In genomic region chr7:66634816-66635215, GRCh38 we compare ENCODE assay signal across 18 cellular contexts. TPM values are rescaled to one million over a fixed set of nuclear protein-coding genes. Genes with fewer than 3 reads are reported as not detected.
A peak's percentile ranks its signal among the peaks of the same experiment; 100 is the strongest.
DNase-seq lines count a peak whose midpoint lies in the region; ATAC-seq, FAIRE-seq and TF ChIP-seq lines count a peak whose summit lies in the region.
"Had no signal": no experiment of that assay in that cellular context is flagged by ENCODE, and none has a peak within 500 bp of the region (broad histone marks: within the 10 kb centered on the region; RNA-seq: fewer than 3 reads in every experiment).

No MANE protein-coding gene starts in this region.

- no peak for FAIRE-seq in GM12878 (lab: Jason Lieb, UNC)
- FAIRE-seq: H1 had no signal

- peaks cover 9 to 18% of the 10 kb centered on the region in 2 experiments; a peak in 3 of 4 replicates for H3K36me3 ChIP-seq in GM12878 (ENCODE audit: control insufficient read depth in 2 of 2, insufficient read depth in 2 of 2, low read length in 1 of 2)
- H3K36me3 ChIP-seq: prostate gland had no signal

- POLR2A ChIA-PET in GM12878 (lab: Charles Lee): interaction anchor here (0.6 to 1.2 kb wide), 2 partner anchors 23 to 43 kb away, joined by 4 to 5 read pairs; no protein-coding TSS in a partner anchor

- no peak overlapping the region for H3K4me3 Mint-ChIP-seq in activated T-cell treated with anti-CD3 and anti-CD28 coated beads, Interleukin-2, amount 50 U/mL, for 24 hours
- H3K4me3 Mint-ChIP-seq in stimulated activated naive B cell treated with anti-CD40 and anti-IgM and Interleukin-4, amounts not matched to agents 10 μg/mL and 1 μg/mL and 100 μg/mL, for 72 hours: no peak overlapping the region
- H3K4me3 Mint-ChIP-seq: naive thymus-derived CD8-positive, alpha-beta T cell had no signal

- no peaks in the 10 kb centered on the region for H3K27me3 Mint-ChIP-seq in activated T-cell treated with anti-CD3 and anti-CD28 coated beads, Interleukin-2, amount 50 U/mL, for 24 hours
- no peaks in the 10 kb centered on the region for H3K27me3 Mint-ChIP-seq in stimulated activated naive B cell treated with anti-CD40 and anti-IgM and Interleukin-4, amounts not matched to agents 10 μg/mL and 1 μg/mL and 100 μg/mL, for 72 hours
- H3K27me3 Mint-ChIP-seq: naive thymus-derived CD8-positive, alpha-beta T cell had no signal

- no peaks in the 10 kb centered on the region for H3K27me3 ChIP-seq in GM12878 (replicated peaks in 1 of 2; ENCODE audit: control insufficient read depth in 2 of 2, insufficient read depth in 2 of 2, low read length in 1 of 2)

- TF ChIP-seq EP300 in GM12878 (IDR thresholded peaks at IDR 0.05; ENCODE audit: borderline replicate concordance in 1 of 2, control insufficient read depth in 1 of 2, low read depth in 2 of 2, low read length in 2 of 2): no peak

- no TSS peak for BruUV-seq in GM12878 (replicated peaks; lab: Mats Ljungman, UMichigan)

- H3K9me3 ChIP-seq in GM12878 (replicated peaks; ENCODE audit: control insufficient read depth, insufficient read depth, low read length): no peaks in the 10 kb centered on the region; the same call in 2 of the 3 replicates
- H3K9me3 ChIP-seq: prostate gland had no signal

- peaks cover 47% of the 10 kb centered on the region for H3K4me1 Mint-ChIP-seq in activated T-cell treated with anti-CD3 and anti-CD28 coated beads, Interleukin-2, amount 50 U/mL, for 24 hours (ENCODE audit: low read depth)
- H3K4me1 Mint-ChIP-seq in stimulated activated naive B cell treated with anti-CD40 and anti-IgM and Interleukin-4, amounts not matched to agents 10 μg/mL and 1 μg/mL and 100 μg/mL, for 72 hours: peaks cover 30 to 45% of the 10 kb centered on the region in 2 donors

- H3K36me3 Mint-ChIP-seq in activated T-cell treated with anti-CD3 and anti-CD28 coated beads, Interleukin-2, amount 50 U/mL, for 24 hours (ENCODE audit: low read depth): peaks cover 38% of the 10 kb centered on the region
- peaks cover 29 to 33% of the 10 kb centered on the region in 2 donors for H3K36me3 Mint-ChIP-seq in stimulated activated naive B cell treated with anti-CD40 and anti-IgM and Interleukin-4, amounts not matched to agents 10 μg/mL and 1 μg/mL and 100 μg/mL, for 72 hours

- H4K20me1 ChIP-seq in GM12878 (ENCODE audit: control insufficient read depth, insufficient read depth): no peaks in the 10 kb centered on the region

- no peak for DNase-seq in activated T-cell treated with anti-CD3 and anti-CD28 coated beads, Interleukin-2, amount 50 U/mL, for 24 hours
- DNase-seq in activated T-cell treated with anti-CD3 and anti-CD28 coated beads, Interleukin-2, amount 50 U/mL, for 48 hours: no peak
- DNase-seq in GM12878 (ENCODE audit: low read depth, low spot score): no peak
- no peak for DNase-seq in stimulated activated naive B cell treated with anti-CD40 and anti-IgM and Interleukin-4, amounts not matched to agents 10 μg/mL and 1 μg/mL and 100 μg/mL, for 72 hours
- DNase-seq in NCI-H1105 (lab: John Stamatoyannopoulos, UW): no peak
- DNase-seq in nucleus accumbens (lab: John Stamatoyannopoulos, UW): no peak
- DNase-seq: activated CD4-positive, alpha-beta T cell treated with anti-CD3 and anti-CD28 coated beads, Interleukin-2, amount 50 U/mL, for 4 hours; MM.1S; naive thymus-derived CD8-positive, alpha-beta T cell; NCI-H2029 treated with DMSO at 0.1 percent for 48 hours; NCI-H524 treated with DMSO at 0.1 percent for 48 hours; OCI-M1; stimulated activated naive CD8-positive, alpha-beta T cell treated with anti-CD3 and anti-CD28 coated beads, Interleukin-15, Interleukin-2, amounts not matched to agents 100 U/mL and 50 U/mL, for 24 hours had no signal

- no peak for TF ChIP-seq CTCF in GM12878 (IDR thresholded peaks at IDR 0.05 in 2 of 3, conservative IDR thresholded peaks at IDR 0.05 in 1 of 3; ENCODE audit: control insufficient read depth in 2 of 3, extremely low read depth in 1 of 3, insufficient read depth in 1 of 3, low read depth in 3 of 3, low read length in 3 of 3)

- peaks cover 43% of the 10 kb centered on the region for H3K4me1 ChIP-seq in GM12878 (ENCODE audit: control insufficient read depth, insufficient read depth, low read length)
- H3K4me1 ChIP-seq: prostate gland had no signal

- 2% methylated on average over 4 of the region's 4 CpGs for WGBS in GM12878 (ENCODE audit: insufficient coverage, insufficient replicate concordance, low lambda C conversion rate, missing lambda C conversion rate)

- no peaks in the 10 kb centered on the region for H3K9me3 Mint-ChIP-seq in activated T-cell treated with anti-CD3 and anti-CD28 coated beads, Interleukin-2, amount 50 U/mL, for 24 hours
- H3K9me3 Mint-ChIP-seq in stimulated activated naive B cell treated with anti-CD40 and anti-IgM and Interleukin-4, amounts not matched to agents 10 μg/mL and 1 μg/mL and 100 μg/mL, for 72 hours: no peaks in the 10 kb centered on the region
- H3K9me3 Mint-ChIP-seq: naive thymus-derived CD8-positive, alpha-beta T cell had no signal

- ATAC-seq in HG03432 (IDR thresholded peaks at IDR 0.05; ENCODE audit: unreplicated experiment) (peak; percentile 36), GM12878 (peak; percentile 77), HG03520 (IDR thresholded peaks at IDR 0.05; ENCODE audit: unreplicated experiment) (no peak)
- no peak for ATAC-seq in stimulated activated naive B cell treated with anti-CD40 and anti-IgM and Interleukin-4, amounts not matched to agents 10 μg/mL and 1 μg/mL and 100 μg/mL, for 72 hours (replicated peaks)
- ATAC-seq: naive thymus-derived CD8-positive, alpha-beta T cell; stimulated activated naive CD8-positive, alpha-beta T cell treated with anti-CD3 and anti-CD28 coated beads, Interleukin-15, Interleukin-2, amounts not matched to agents 100 U/mL and 50 U/mL, for 24 hours had no signal

- in situ Hi-C loops in GM12878 (cut with MboI): no loop called here

- H3K27ac Mint-ChIP-seq in activated T-cell treated with anti-CD3 and anti-CD28 coated beads, Interleukin-2, amount 50 U/mL, for 24 hours: peak overlapping the region; percentile 61
- peak overlapping the region; percentile 77 for H3K27ac Mint-ChIP-seq in stimulated activated naive B cell treated with anti-CD40 and anti-IgM and Interleukin-4, amounts not matched to agents 10 μg/mL and 1 μg/mL and 100 μg/mL, for 72 hours

- CTCF ChIA-PET in GM12878 (lab: Yijun Ruan, JAX): no interaction called here

- no peak for TF ChIP-seq RAD21 in GM12878 (IDR thresholded peaks at IDR 0.05; ENCODE audit: insufficient read depth, low read depth, low read length)

- SMC1A ChIA-PET in GM12878 (lab: Charles Lee; ENCODE audit: uncharacterized antibody, unreplicated experiment): interaction anchor here (0.9 to 1.8 kb wide), 4 partner anchors 9 to 72 kb away, joined by 3 to 6 read pairs (median 4); no protein-coding TSS in a partner anchor

- H3K27ac ChIP-seq in GM12878 (ENCODE audit: control insufficient read depth, insufficient read depth): peak overlapping the region; percentile 46
- H3K27ac ChIP-seq: prostate gland, SK-N-MC had no signal

- no peak overlapping the region for H2AFZ ChIP-seq in GM12878 (ENCODE audit: control insufficient read depth, low read depth, low read length)

- RAD21 ChIA-PET in GM12878 (lab: Charles Lee; ENCODE audit: unreplicated experiment): interaction anchor here (0.7 to 1.9 kb wide), 2 partner anchors 19 to 286 kb away, joined by 3 to 6 read pairs; no protein-coding TSS in a partner anchor

- intact Hi-C loops in GM12878 (cut with micrococcal nuclease; ENCODE audit: unreplicated experiment): no loop called here

- TF ChIP-seq POLR2A in GM12878 (IDR thresholded peaks at IDR 0.05; ENCODE audit: low read depth, low read length): no peak

- peak overlapping the region; percentile 4; the same call in 1 of the 2 replicates for H3K4me2 ChIP-seq in GM12878 (ENCODE audit: control insufficient read depth, insufficient read depth)

- H3K4me3 ChIP-seq in GM12878: no peak overlapping the region; the same call in 1 of the 2 replicates
- H3K4me3 ChIP-seq: prostate gland, SK-N-MC had no signal

- H3K79me2 ChIP-seq in GM12878 (ENCODE audit: control insufficient read depth, insufficient read depth, low read length): peaks cover 1% of the 10 kb centered on the region; the same call in 1 of the 2 replicates

- no peak overlapping the region for H3K9ac ChIP-seq in GM12878 (ENCODE audit: control insufficient read depth, insufficient read depth, low read length)

TF ChIP-seq in GM12878, 131 proteins besides CTCF, POLR2A, EP300 and RAD21 (continues in another document):
- 0 out of 2 replicates have a peak, but pooled peaks have one; percentile 13 for TF ChIP-seq NR2F1 (conservative IDR thresholded peaks at IDR 0.05)

RNA-seq across cellular contexts. Expression of gene KCTD7, which starts 6.1 kb away (rescaled TPM):
- total RNA-seq in GM12878 (2013; cell fraction: nucleolus; rRNA removed): 50.6 and 62.4 TPM in 2 replicates
- 7.7 and 10.2 TPM in 2 replicates for total RNA-seq in GM12878 (2014; rRNA removed)
- 8.4 and 8.5 TPM in 2 replicates for total RNA-seq in GM12878 (2014; rRNA removed; fragmentation: Illumina TruSeq; extraction: Trizol)
- total RNA-seq in GM12878 (2021): 9.7 and 11.1 TPM in 2 replicates
- polyA plus RNA-seq in GM12878 (2011; ENCODE audit: low read depth): 5.5 TPM
- polyA plus RNA-seq in GM12878 (2011; rRNA removed): 17.9 and 18.0 TPM in 2 replicates
- 19.5 and 21.1 TPM in 2 replicates for polyA plus RNA-seq in GM12878 (2011; cell fraction: cytosol; rRNA removed)
- polyA plus RNA-seq in GM12878 (2011; cell fraction: nucleus; rRNA removed): 50.5 and 51.7 TPM in 2 replicates
- polyA plus RNA-seq in GM12878 (2012): 7.9 and 10.8 TPM in 2 replicates
- 11.0 TPM in 2 replicates for polyA plus RNA-seq in GM12878 (2014; fragmentation: Illumina TruSeq; extraction: Trizol)
- 1 to 10 TPM; 1.6 TPM for polyA plus RNA-seq in GM12878 (2014; fragmentation: Nextera tagmentation; extraction: Ambion mirVana)
- polyA plus RNA-seq in GM12878 (2014; rRNA removed): 17.6 and 17.7 TPM in 2 replicates
- polyA plus RNA-seq in GM12878 (2016; fragmentation: Nextera tagmentation; extraction: Ambion mirVana): 1 to 10 TPM; 5.6 TPM
- 11.1 and 18.1 TPM in 2 replicates for polyA minus RNA-seq in GM12878 (2011; rRNA and poly(A)+ RNA removed)
- 2.5 and 3.6 TPM in 2 replicates for polyA minus RNA-seq in GM12878 (2011; cell fraction: cytosol; rRNA and poly(A)+ RNA removed)
- 10.9 and 12.2 TPM in 2 replicates for polyA minus RNA-seq in GM12878 (2011; cell fraction: nucleus; rRNA and poly(A)+ RNA removed)

Comparison
In these comparisons a context has a peak if more than half of its experiments do, and no peak if none do; other contexts are left out.
1. ATAC-seq: peak in HG03432 (single experiment) and GM12878 (single experiment); none in stimulated activated naive B cell treated with anti-CD40 and anti-IgM and Interleukin-4, amounts not matched to agents 10 μg/mL and 1 μg/mL and 100 μg/mL, for 72 hours (0 of 2) and HG03520 (single experiment).